In the genomic region with DNA sequence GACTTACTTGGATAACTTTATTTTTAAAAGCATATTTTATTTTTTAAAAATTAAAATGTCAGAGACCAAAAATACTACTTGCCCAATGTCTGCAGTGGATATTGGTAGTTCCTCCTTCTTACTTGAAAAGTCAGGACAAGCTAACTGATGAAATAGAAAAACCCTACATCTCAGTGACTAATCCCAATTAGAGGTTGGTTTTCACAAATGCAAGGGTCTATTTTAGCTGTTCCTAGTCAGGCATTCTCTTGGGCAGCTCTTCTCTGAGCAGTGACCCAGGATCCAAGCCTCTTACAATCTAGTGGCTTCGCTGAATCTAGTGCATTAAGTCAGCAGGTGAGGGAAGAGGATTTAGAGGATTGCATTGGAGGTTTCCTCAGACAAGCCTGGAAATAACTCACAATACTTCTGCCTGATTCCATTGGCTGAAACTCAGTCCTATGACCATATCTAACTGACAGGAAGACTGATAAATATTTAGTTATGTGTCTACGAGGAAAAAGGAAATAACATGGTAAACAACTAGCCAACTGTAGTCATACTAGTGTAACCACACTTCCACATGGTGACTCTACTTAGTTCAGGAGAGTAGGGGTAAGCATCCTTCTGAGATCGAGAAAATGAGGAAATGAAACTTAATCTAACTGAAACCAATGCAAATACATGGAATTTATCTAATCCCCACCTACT, we compare ENCODE assay signal across 11 cellular contexts. TPM values are rescaled to one million over a fixed set of nuclear protein-coding genes. Genes with fewer than 3 reads are reported as not detected.
DNase-seq lines count a peak whose midpoint lies in the region; ATAC-seq, FAIRE-seq and TF ChIP-seq lines count a peak whose summit lies in the region.
"Had no signal": no experiment of that assay in that cellular context is flagged by ENCODE, and none has a peak within 500 bp of the region (broad histone marks: within the 10 kb centered on the region; RNA-seq: fewer than 3 reads in every experiment).

No MANE protein-coding gene starts in this region.

- no peak for ATAC-seq in A549
- ATAC-seq in GM19438 (IDR thresholded peaks at IDR 0.05; ENCODE audit: low read depth, unreplicated experiment): peak; percentile 44
- peak; percentile 50 for ATAC-seq in HG03097 (IDR thresholded peaks at IDR 0.05; ENCODE audit: low FRiP score, unreplicated experiment)
- no peak for ATAC-seq in HG03025 (IDR thresholded peaks at IDR 0.05; ENCODE audit: low FRiP score, unreplicated experiment)

- no peak overlapping the region for H3K27ac ChIP-seq in A549
- H3K27ac ChIP-seq in OCI-LY7 (ENCODE audit: low read depth, low read length, poor library complexity, severe bottlenecking): no peak overlapping the region

- no peak overlapping the region; the same call in 1 of the 2 replicates for H2AFZ ChIP-seq in OCI-LY7 (ENCODE audit: low read length)

- BruUV-seq in OCI-LY7 (replicated peaks; lab: Mats Ljungman, UMichigan): no TSS peak

- no peaks in the 10 kb centered on the region for H3K79me2 ChIP-seq in OCI-LY7 (ENCODE audit: insufficient read depth, low read depth, low read length)

- CTCF ChIA-PET in A549 (lab: Yijun Ruan, JAX) (interaction anchor here (0.6 to 1.9 kb wide), 4 partner anchors 10 to 1286 kb away, joined by 3 to 4 read pairs (median 3); no protein-coding TSS in a partner anchor), OCI-LY7 (lab: Charles Lee; ENCODE audit: unreplicated experiment) (no interaction called here)

- intact Hi-C loops in OCI-LY7 (cut with micrococcal nuclease; ENCODE audit: unreplicated experiment): no loop called here

- FAIRE-seq in A549 (lab: Jason Lieb, UNC): peak; percentile 32

- H3K4me2 ChIP-seq in A549: no peak overlapping the region
- peak overlapping the region; percentile 36 for H3K4me2 ChIP-seq in OCI-LY7 (ENCODE audit: low read length)

- TF ChIP-seq EP300 in A549 (IDR thresholded peaks at IDR 0.05): no peak

- 32% methylated on average over 3 of the region's 3 CpGs for WGBS in A549 (ENCODE audit: missing lambda C conversion rate)

- TF ChIP-seq CTCF in A549 (IDR thresholded peaks at IDR 0.05): no peak
- no peak for TF ChIP-seq CTCF in OCI-LY7 (conservative IDR thresholded peaks at IDR 0.05; ENCODE audit: low read length)
- TF ChIP-seq CTCF in GM10266 (IDR thresholded peaks at IDR 0.05; ENCODE audit: control insufficient read depth, insufficient read depth, low read depth, missing control alignments): no peak

- TF ChIP-seq POLR2A in A549 (IDR thresholded peaks at IDR 0.05; ENCODE audit: low read length): no peak

- DNase-seq in A549 (ENCODE audit: low read depth in 1 of 2, low spot score in 1 of 2): no peak
- peak; percentile 54 for DNase-seq in OCI-LY7 (ENCODE audit: low spot score)
- DNase-seq in NCI-H1930 (lab: John Stamatoyannopoulos, UW): no peak
- no peak for DNase-seq in anterior cingulate cortex (lab: John Stamatoyannopoulos, UW)
- no peak for DNase-seq in GM10266 (ENCODE audit: extremely low spot score)
- DNase-seq: 8988T; activated CD4-positive, alpha-beta T cell treated with anti-CD3 and anti-CD28 coated beads for 4 hours; NCI-H2029 treated with DMSO at 0.1 percent for 48 hours had no signal

- H3K4me1 ChIP-seq in A549: no peaks in the 10 kb centered on the region
- H3K4me1 ChIP-seq in OCI-LY7 (ENCODE audit: insufficient read depth, low read length, poor library complexity, severe bottlenecking): peaks cover 19% of the 10 kb centered on the region

- no peak for TF ChIP-seq RAD21 in A549 (conservative IDR thresholded peaks at IDR 0.05 in 1 of 2, IDR thresholded peaks at IDR 0.05 in 1 of 2)

- no peaks in the 10 kb centered on the region for H3K9me2 ChIP-seq in OCI-LY7 (ENCODE audit: insufficient read depth, low read length)

- H3K36me3 ChIP-seq in OCI-LY7 (ENCODE audit: insufficient read depth, low read length): no peaks in the 10 kb centered on the region

- H4K20me1 ChIP-seq in OCI-LY7 (ENCODE audit: insufficient read depth, low read length): no peaks in the 10 kb centered on the region

- H3K9me3 ChIP-seq in A549: no peaks in the 10 kb centered on the region
- H3K9me3 ChIP-seq in OCI-LY7 (ENCODE audit: low read length): no peaks in the 10 kb centered on the region

- H3K4me3 ChIP-seq in A549 (no peak overlapping the region), OCI-LY7 (ENCODE audit: low read depth, low read length, poor library complexity, severe bottlenecking) (peak overlapping the region; percentile 3)

- POLR2A ChIA-PET in A549 (lab: Yijun Ruan, JAX) (no interaction called here), OCI-LY7 (lab: Charles Lee) (interaction anchor here (0.8 kb wide), 1 partner anchor 433 kb away, joined by 3 read pairs; no protein-coding TSS in a partner anchor)

TF ChIP-seq in A549, 52 proteins besides CTCF, POLR2A, EP300 and RAD21:
- TF ChIP-seq, protein P1, sequence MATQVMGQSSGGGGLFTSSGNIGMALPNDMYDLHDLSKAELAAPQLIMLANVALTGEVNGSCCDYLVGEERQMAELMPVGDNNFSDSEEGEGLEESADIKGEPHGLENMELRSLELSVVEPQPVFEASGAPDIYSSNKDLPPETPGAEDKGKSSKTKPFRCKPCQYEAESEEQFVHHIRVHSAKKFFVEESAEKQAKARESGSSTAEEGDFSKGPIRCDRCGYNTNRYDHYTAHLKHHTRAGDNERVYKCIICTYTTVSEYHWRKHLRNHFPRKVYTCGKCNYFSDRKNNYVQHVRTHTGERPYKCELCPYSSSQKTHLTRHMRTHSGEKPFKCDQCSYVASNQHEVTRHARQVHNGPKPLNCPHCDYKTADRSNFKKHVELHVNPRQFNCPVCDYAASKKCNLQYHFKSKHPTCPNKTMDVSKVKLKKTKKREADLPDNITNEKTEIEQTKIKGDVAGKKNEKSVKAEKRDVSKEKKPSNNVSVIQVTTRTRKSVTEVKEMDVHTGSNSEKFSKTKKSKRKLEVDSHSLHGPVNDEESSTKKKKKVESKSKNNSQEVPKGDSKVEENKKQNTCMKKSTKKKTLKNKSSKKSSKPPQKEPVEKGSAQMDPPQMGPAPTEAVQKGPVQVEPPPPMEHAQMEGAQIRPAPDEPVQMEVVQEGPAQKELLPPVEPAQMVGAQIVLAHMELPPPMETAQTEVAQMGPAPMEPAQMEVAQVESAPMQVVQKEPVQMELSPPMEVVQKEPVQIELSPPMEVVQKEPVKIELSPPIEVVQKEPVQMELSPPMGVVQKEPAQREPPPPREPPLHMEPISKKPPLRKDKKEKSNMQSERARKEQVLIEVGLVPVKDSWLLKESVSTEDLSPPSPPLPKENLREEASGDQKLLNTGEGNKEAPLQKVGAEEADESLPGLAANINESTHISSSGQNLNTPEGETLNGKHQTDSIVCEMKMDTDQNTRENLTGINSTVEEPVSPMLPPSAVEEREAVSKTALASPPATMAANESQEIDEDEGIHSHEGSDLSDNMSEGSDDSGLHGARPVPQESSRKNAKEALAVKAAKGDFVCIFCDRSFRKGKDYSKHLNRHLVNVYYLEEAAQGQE (IDR thresholded peaks at IDR 0.05): no peak
- no peak for TF ChIP-seq JUNB (IDR thresholded peaks at IDR 0.05)
- no peak for TF ChIP-seq CEBPB (IDR thresholded peaks at IDR 0.05)
- TF ChIP-seq MYC (IDR thresholded peaks at IDR 0.05; ENCODE audit: borderline replicate concordance, low read length): no peak
- no peak for TF ChIP-seq HEYL (CRISPR knock-in tag; IDR thresholded peaks at IDR 0.05)
- TF ChIP-seq PHF8 (IDR thresholded peaks at IDR 0.05; ENCODE audit: borderline replicate concordance, low read depth): no peak
- no peak for TF ChIP-seq ZNF302 (CRISPR knock-in tag; IDR thresholded peaks at IDR 0.05)
- TF ChIP-seq EHMT2 (IDR thresholded peaks at IDR 0.05; ENCODE audit: low read depth): no peak
- TF ChIP-seq HOXA7 (CRISPR knock-in tag; IDR thresholded peaks at IDR 0.05): no peak
- TF ChIP-seq HOXB5 (CRISPR knock-in tag; IDR thresholded peaks at IDR 0.05): no peak
- no peak for TF ChIP-seq CHD4 (IDR thresholded peaks at IDR 0.05; ENCODE audit: borderline replicate concordance)
- TF ChIP-seq ZSCAN20 (CRISPR knock-in tag; IDR thresholded peaks at IDR 0.05): no peak
- no peak for TF ChIP-seq KDM5A (IDR thresholded peaks at IDR 0.05)

RNA-seq across cellular contexts. Expression of a gene that starts 34.2 kb away (rescaled TPM):
- polyA plus RNA-seq in A549 (2011; rRNA removed): 20.8 and 26.1 TPM in 2 replicates
- polyA plus RNA-seq in A549 (2012; cell fraction: cytosol; rRNA removed): 3.3 and 3.5 TPM in 2 replicates
- polyA plus RNA-seq in A549 (2012; cell fraction: nucleus; rRNA removed): 5.0 and 5.7 TPM in 2 replicates
- 9.4 to 10.0 TPM (median 9.7 TPM) in 3 replicates for polyA plus RNA-seq in A549 (2017; fragmentation: RNase III; extraction: RNeasy Plus Mini Kit Qiagen cat#74134 plus additional on column Dnase treatment)
- polyA minus RNA-seq in A549 (2011; rRNA and poly(A)+ RNA removed): 26.4 and 33.6 TPM in 2 replicates
- total RNA-seq in OCI-LY7 (2014; rRNA removed; shearing (Covaris generic)): 12.6 and 51.9 TPM in 2 replicates
- total RNA-seq in OCI-LY7 (2022): 25.3 and 29.2 TPM in 2 replicates

Comparison
In these comparisons a context has a peak if more than half of its experiments do, and no peak if none do; other contexts are left out.
1. ATAC-seq: peak in GM19438 (single experiment) and HG03097 (single experiment); none in A549 (0 of 2) and HG03025 (single experiment).